Comparison of ENCODE assay signal across 20 cellular contexts in genomic region chr6:16898640-16899428, GRCh38.
"Had no signal": no experiment of that assay in that cellular context is flagged by ENCODE, and none has a peak within 500 bp of the region (broad histone marks: within the 10 kb centered on the region; RNA-seq: fewer than 3 reads in every experiment).

No MANE protein-coding gene starts in this region.

- H3K36me3 Mint-ChIP-seq: T-cell had no signal

- DNase-seq: KBM-7, MG63, NCI-H1092, NCI-H1105 treated with DMSO at 0.1 percent for 48 hours, NCI-H1417 treated with DMSO at 0.1 percent for 48 hours, NCI-H146, NCI-H1694 treated with DMSO at 0.1 percent for 48 hours, NCI-H1930, NCI-H2081, NCI-H2171, NCI-H226, NCI-H446, NCI-H510A, NCI-H524 treated with DMSO at 0.1 percent for 48 hours, NCI-H774, Right ventricle myocardium superior, RPMI8226, SW 1271, T-cell had no signal

- H3K36me3 ChIP-seq: MG63 had no signal

- H3K4me3 Mint-ChIP-seq: T-cell had no signal

- H3K4me1 Mint-ChIP-seq: T-cell had no signal

- H3K27me3 ChIP-seq: MG63 had no signal

- H3K27ac Mint-ChIP-seq: T-cell had no signal

- H3K27ac ChIP-seq: HL-60 had no signal

- ATAC-seq: T-cell had no signal

- H3K4me3 ChIP-seq: MG63 had no signal

- H3K9me3 ChIP-seq: MG63 had no signal
